In the genomic region with DNA sequence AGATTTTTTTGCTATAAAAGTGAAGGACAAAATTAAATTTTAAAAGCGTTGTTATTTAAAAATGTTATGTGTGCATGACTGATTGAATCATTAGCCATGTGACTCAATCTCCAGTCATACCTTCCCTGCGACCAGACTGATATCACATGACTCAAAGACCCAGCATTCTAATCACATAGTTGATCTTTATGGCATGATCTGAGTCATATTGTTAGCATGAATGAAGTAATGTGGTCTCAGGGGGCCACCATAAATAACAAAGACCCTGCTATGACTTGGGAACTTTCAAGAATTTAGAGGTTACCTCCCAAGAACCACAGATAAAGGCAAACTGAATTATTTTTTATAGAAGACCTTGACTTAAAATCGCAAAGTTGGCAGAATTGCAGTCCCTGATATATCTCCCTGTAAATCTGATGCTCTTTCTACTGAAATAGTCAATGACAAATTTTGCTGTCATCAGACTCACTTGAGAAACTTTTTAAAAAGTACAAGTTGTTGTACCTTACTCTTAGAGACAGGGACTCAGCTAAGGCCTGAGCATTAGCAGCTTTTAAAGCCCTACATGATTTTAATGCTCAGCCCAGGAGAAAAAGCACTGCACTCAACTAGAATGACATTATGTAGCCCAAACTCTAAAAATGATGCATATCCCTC, we compare ENCODE assay signal across 13 cellular contexts.
A peak's percentile ranks its signal among the peaks of the same experiment; 100 is the strongest.
DNase-seq lines count a peak whose midpoint lies in the region; ATAC-seq and TF ChIP-seq lines count a peak whose summit lies in the region.
"Had no signal": no experiment of that assay in that cellular context is flagged by ENCODE, and none has a peak within 500 bp of the region (broad histone marks: within the 10 kb centered on the region; RNA-seq: fewer than 3 reads in every experiment).

No MANE protein-coding gene starts in this region.

- DNase-seq in AG04449 (ENCODE audit: low read depth, low spot score) (peak; percentile 72), T1000 (lab: John Stamatoyannopoulos, UW) (peak; percentile 69), foreskin melanocyte (peak; percentile 64), COLO668 (lab: John Stamatoyannopoulos, UW; ENCODE audit: unreplicated experiment) (no peak), C1 segment of cervical spinal cord (lab: John Stamatoyannopoulos, UW) (no peak), mucosa of gallbladder (ENCODE audit: low spot score) (no peak)
- DNase-seq in activated CD4-positive, alpha-beta T cell treated with anti-CD3 and anti-CD28 coated beads, Interleukin-2, amount 10 ng/mL, durations not matched to agents 7 days and 5 days = no peak
- DNase-seq: activated B cell treated with CpG ODN at 0.5 μM for 24 hours; activated T-cell treated with anti-CD3 and anti-CD28 coated beads, Interleukin-2, amount 50 U/mL, for 4 hours; ovary; substantia nigra had no signal

- peak; percentile 68 for ATAC-seq in HG03060 (IDR thresholded peaks at IDR 0.05; ENCODE audit: low read depth, unreplicated experiment)
- ATAC-seq: activated T-cell treated with anti-CD3 and anti-CD28 coated beads, Interleukin-2, amount 50 U/mL, for 4 hours had no signal

- POLR2A ChIA-PET in AG04449 (lab: Yijun Ruan, JAX) = no interaction called here
- POLR2A ChIA-PET in activated CD4-positive, alpha-beta T cell treated with anti-CD3 and anti-CD28 coated beads, Interleukin-2, amount 10 ng/mL, durations not matched to agents 7 days and 5 days (lab: Charles Lee) = no interaction called here

- H3K27me3 Mint-ChIP-seq in activated CD4-positive, alpha-beta T cell treated with anti-CD3 and anti-CD28 coated beads, Interleukin-2, amount 10 ng/mL, durations not matched to agents 7 days and 5 days = no peaks in the 10 kb centered on the region
- H3K27me3 Mint-ChIP-seq: activated B cell treated with CpG ODN at 0.5 μM for 24 hours had no signal

- no peak overlapping the region for H3K27ac Mint-ChIP-seq in activated CD4-positive, alpha-beta T cell treated with anti-CD3 and anti-CD28 coated beads, Interleukin-2, amount 10 ng/mL, durations not matched to agents 7 days and 5 days
- H3K27ac Mint-ChIP-seq: activated B cell treated with CpG ODN at 0.5 μM for 24 hours had no signal

- H3K36me3 Mint-ChIP-seq in activated CD4-positive, alpha-beta T cell treated with anti-CD3 and anti-CD28 coated beads, Interleukin-2, amount 10 ng/mL, durations not matched to agents 7 days and 5 days (ENCODE audit: low read depth) = no peaks in the 10 kb centered on the region

- no peaks in the 10 kb centered on the region for H3K4me1 Mint-ChIP-seq in activated CD4-positive, alpha-beta T cell treated with anti-CD3 and anti-CD28 coated beads, Interleukin-2, amount 10 ng/mL, durations not matched to agents 7 days and 5 days
- H3K4me1 Mint-ChIP-seq: activated B cell treated with CpG ODN at 0.5 μM for 24 hours had no signal

- no peak overlapping the region for H3K4me3 Mint-ChIP-seq in activated CD4-positive, alpha-beta T cell treated with anti-CD3 and anti-CD28 coated beads, Interleukin-2, amount 10 ng/mL, durations not matched to agents 7 days and 5 days
- H3K4me3 Mint-ChIP-seq: activated B cell treated with CpG ODN at 0.5 μM for 24 hours; activated T-cell treated with anti-CD3 and anti-CD28 coated beads, Interleukin-2, amount 50 U/mL, for 4 hours had no signal

- no peaks in the 10 kb centered on the region for H3K9me3 Mint-ChIP-seq in activated CD4-positive, alpha-beta T cell treated with anti-CD3 and anti-CD28 coated beads, Interleukin-2, amount 10 ng/mL, durations not matched to agents 7 days and 5 days
- H3K9me3 Mint-ChIP-seq: activated B cell treated with CpG ODN at 0.5 μM for 24 hours had no signal

- no peak overlapping the region for H3K4me3 ChIP-seq in AG04449 (ENCODE audit: low read depth, low read length)
- H3K4me3 ChIP-seq: cardiac muscle cell, ovary had no signal

- CTCF ChIA-PET in AG04449 (lab: Yijun Ruan, JAX) = no interaction called here
- CTCF ChIA-PET in activated CD4-positive, alpha-beta T cell treated with anti-CD3 and anti-CD28 coated beads, Interleukin-2, amount 10 ng/mL, durations not matched to agents 7 days and 5 days (lab: Charles Lee) = no interaction called here

- TF ChIP-seq CTCF in AG04449 (IDR thresholded peaks at IDR 0.05; ENCODE audit: insufficient read depth, low read length, missing control alignments) = no peak

Comparison
In these comparisons a context has a peak if more than half of its experiments do, and no peak if none do; other contexts are left out.
1. DNase-seq: peak in AG04449 (single experiment), T1000 (single experiment) and foreskin melanocyte (single experiment); none in COLO668 (single experiment), C1 segment of cervical spinal cord (0 of 14), mucosa of gallbladder (single experiment) and activated CD4-positive, alpha-beta T cell treated with anti-CD3 and anti-CD28 coated beads, Interleukin-2, amount 10 ng/mL, durations not matched to agents 7 days and 5 days (single experiment).